ENCODE assay signal across 1 cellular context in the genomic region with DNA sequence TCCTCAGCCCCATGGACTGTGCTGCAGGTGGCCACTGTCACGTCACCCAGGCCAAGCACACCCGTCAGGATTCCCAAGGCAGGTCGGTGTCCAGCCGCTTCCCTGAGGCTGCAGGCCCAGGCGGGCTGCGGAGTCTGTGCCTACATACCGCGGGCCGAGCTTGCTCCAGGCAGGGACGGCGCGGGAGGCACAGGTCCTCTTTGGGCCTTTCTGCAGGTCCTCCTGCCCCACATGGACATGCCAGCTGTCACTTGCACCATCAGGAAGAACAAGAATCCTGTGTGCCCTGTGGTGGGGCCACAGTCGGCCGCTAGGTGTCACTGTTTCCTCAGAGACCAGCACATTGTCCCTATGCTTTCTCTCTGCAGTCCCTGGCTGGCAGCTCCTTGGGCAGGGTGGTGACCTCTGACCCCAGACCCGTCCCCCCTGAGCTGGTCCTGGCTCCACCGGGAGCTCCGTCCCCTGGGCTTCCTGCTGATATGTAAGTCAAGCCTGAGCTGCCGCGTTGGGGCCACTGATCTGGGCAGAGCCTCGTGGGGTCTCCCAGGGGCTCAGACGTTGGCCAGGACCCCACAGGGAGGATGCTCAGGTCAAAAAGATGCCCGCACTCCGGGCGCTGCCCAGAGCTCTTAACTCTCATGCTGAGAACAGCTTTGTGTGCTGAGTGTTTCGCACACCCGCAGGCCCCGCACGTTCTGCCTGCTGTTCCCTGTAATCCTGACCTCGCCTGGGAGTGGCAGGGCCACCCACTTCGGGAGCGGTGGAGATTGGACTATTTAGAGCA.
TF ChIP-seq lines count a peak whose summit lies in the region.

No MANE protein-coding gene starts in this region.

TF ChIP-seq in HepG2, 621 proteins besides CTCF, POLR2A, EP300 and RAD21 (continued from another document and continues in another):
- TF ChIP-seq, protein P1, sequence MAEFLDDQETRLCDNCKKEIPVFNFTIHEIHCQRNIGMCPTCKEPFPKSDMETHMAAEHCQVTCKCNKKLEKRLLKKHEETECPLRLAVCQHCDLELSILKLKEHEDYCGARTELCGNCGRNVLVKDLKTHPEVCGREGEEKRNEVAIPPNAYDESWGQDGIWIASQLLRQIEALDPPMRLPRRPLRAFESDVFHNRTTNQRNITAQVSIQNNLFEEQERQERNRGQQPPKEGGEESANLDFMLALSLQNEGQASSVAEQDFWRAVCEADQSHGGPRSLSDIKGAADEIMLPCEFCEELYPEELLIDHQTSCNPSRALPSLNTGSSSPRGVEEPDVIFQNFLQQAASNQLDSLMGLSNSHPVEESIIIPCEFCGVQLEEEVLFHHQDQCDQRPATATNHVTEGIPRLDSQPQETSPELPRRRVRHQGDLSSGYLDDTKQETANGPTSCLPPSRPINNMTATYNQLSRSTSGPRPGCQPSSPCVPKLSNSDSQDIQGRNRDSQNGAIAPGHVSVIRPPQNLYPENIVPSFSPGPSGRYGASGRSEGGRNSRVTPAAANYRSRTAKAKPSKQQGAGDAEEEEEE (CRISPR knock-in tag; IDR thresholded peaks at IDR 0.05; ENCODE audit: borderline replicate concordance) = no peak
- no peak for TF ChIP-seq ZBTB8A (CRISPR knock-in tag; IDR thresholded peaks at IDR 0.05; ENCODE audit: borderline replicate concordance, low read depth)
- TF ChIP-seq SETDB1 (CRISPR knock-in tag; IDR thresholded peaks at IDR 0.05; ENCODE audit: borderline replicate concordance) = no peak
- TF ChIP-seq ZBTB7B (CRISPR knock-in tag; IDR thresholded peaks at IDR 0.05) = peak; percentile 47; the same call in 1 of the 2 replicates
- peak; percentile 62 for TF ChIP-seq KAT8 (CRISPR knock-in tag; IDR thresholded peaks at IDR 0.05)
- peak; percentile 33; the same call in 1 of the 2 replicates for TF ChIP-seq ETV5 (CRISPR knock-in tag; IDR thresholded peaks at IDR 0.05; ENCODE audit: borderline replicate concordance)
- TF ChIP-seq ZNF276 (CRISPR knock-in tag; IDR thresholded peaks at IDR 0.05; ENCODE audit: low read depth) = no peak
- TF ChIP-seq ZNF17 (CRISPR knock-in tag; IDR thresholded peaks at IDR 0.05) = no peak
- no peak for TF ChIP-seq KLF15 (CRISPR knock-in tag; IDR thresholded peaks at IDR 0.05; ENCODE audit: borderline replicate concordance)
- TF ChIP-seq PPARG (CRISPR knock-in tag; conservative IDR thresholded peaks at IDR 0.05) = peak; percentile 55; the same call in 1 of the 2 replicates
- peak; percentile 76; the same call in 1 of the 2 replicates for TF ChIP-seq ZNF598 (CRISPR knock-in tag; IDR thresholded peaks at IDR 0.05; ENCODE audit: borderline replicate concordance)
- 0 out of 2 replicates have a peak, but pooled peaks have one; percentile 24 for TF ChIP-seq ZNF430 (CRISPR knock-in tag; IDR thresholded peaks at IDR 0.05)
- no peak for TF ChIP-seq KLF11 (CRISPR knock-in tag; IDR thresholded peaks at IDR 0.05)
- peak; percentile 72; the same call in 1 of the 2 replicates for TF ChIP-seq ZFP91 (CRISPR knock-in tag; IDR thresholded peaks at IDR 0.05; ENCODE audit: borderline replicate concordance)
- peak; percentile 83 for TF ChIP-seq HNRNPL (IDR thresholded peaks at IDR 0.05; ENCODE audit: low read depth, low read length)
- TF ChIP-seq EED (CRISPR knock-in tag; IDR thresholded peaks at IDR 0.05) = peak; percentile 84; the same call in 1 of the 2 replicates
- 0 out of 2 replicates have a peak, but pooled peaks have one; percentile 25 for TF ChIP-seq KDM5B (CRISPR knock-in tag; IDR thresholded peaks at IDR 0.05; ENCODE audit: borderline replicate concordance)
- peak; percentile 46; the same call in 1 of the 2 replicates for TF ChIP-seq SIN3B (IDR thresholded peaks at IDR 0.05; ENCODE audit: low read length)
- TF ChIP-seq ATF6 (CRISPR knock-in tag; conservative IDR thresholded peaks at IDR 0.05) = no peak
- TF ChIP-seq KDM3A (CRISPR knock-in tag; IDR thresholded peaks at IDR 0.05; ENCODE audit: low read depth) = peak; percentile 88; the same call in 1 of the 2 replicates
- TF ChIP-seq BCL6 (CRISPR knock-in tag; IDR thresholded peaks at IDR 0.05) = peak; percentile 44; the same call in 1 of the 2 replicates
- no peak for TF ChIP-seq ZFP36 (IDR thresholded peaks at IDR 0.05; ENCODE audit: borderline replicate concordance, low read depth, low read length, partially characterized antibody)
- TF ChIP-seq ETV6 (CRISPR knock-in tag; conservative IDR thresholded peaks at IDR 0.05) = 0 out of 2 replicates have a peak, but pooled peaks have one; percentile 62
- no peak for TF ChIP-seq ZEB1 (IDR thresholded peaks at IDR 0.05; ENCODE audit: insufficient replicate concordance, low read depth)
- peak; percentile 64 for TF ChIP-seq SAP130 (CRISPR knock-in tag; IDR thresholded peaks at IDR 0.05; ENCODE audit: low read depth)
- peak; percentile 76 for TF ChIP-seq FOXC1 (CRISPR knock-in tag; IDR thresholded peaks at IDR 0.05; ENCODE audit: borderline replicate concordance)
- 0 out of 2 replicates have a peak, but pooled peaks have one; percentile 36 for TF ChIP-seq ZKSCAN8 (CRISPR knock-in tag; IDR thresholded peaks at IDR 0.05; ENCODE audit: borderline replicate concordance)
- TF ChIP-seq JARID2 (CRISPR knock-in tag; IDR thresholded peaks at IDR 0.05; ENCODE audit: insufficient replicate concordance) = no peak
- TF ChIP-seq ZNF83 (CRISPR knock-in tag; IDR thresholded peaks at IDR 0.05; ENCODE audit: borderline replicate concordance) = peak; percentile 23; the same call in 1 of the 2 replicates
- TF ChIP-seq HNF1B (CRISPR knock-in tag; IDR thresholded peaks at IDR 0.05) = peak; percentile 63; the same call in 1 of the 2 replicates
- TF ChIP-seq ZNF768 (CRISPR knock-in tag; IDR thresholded peaks at IDR 0.05) = peak; percentile 26; the same call in 1 of the 2 replicates
- no peak for TF ChIP-seq ZNF546 (CRISPR knock-in tag; conservative IDR thresholded peaks at IDR 0.05)
- TF ChIP-seq, protein P2, sequence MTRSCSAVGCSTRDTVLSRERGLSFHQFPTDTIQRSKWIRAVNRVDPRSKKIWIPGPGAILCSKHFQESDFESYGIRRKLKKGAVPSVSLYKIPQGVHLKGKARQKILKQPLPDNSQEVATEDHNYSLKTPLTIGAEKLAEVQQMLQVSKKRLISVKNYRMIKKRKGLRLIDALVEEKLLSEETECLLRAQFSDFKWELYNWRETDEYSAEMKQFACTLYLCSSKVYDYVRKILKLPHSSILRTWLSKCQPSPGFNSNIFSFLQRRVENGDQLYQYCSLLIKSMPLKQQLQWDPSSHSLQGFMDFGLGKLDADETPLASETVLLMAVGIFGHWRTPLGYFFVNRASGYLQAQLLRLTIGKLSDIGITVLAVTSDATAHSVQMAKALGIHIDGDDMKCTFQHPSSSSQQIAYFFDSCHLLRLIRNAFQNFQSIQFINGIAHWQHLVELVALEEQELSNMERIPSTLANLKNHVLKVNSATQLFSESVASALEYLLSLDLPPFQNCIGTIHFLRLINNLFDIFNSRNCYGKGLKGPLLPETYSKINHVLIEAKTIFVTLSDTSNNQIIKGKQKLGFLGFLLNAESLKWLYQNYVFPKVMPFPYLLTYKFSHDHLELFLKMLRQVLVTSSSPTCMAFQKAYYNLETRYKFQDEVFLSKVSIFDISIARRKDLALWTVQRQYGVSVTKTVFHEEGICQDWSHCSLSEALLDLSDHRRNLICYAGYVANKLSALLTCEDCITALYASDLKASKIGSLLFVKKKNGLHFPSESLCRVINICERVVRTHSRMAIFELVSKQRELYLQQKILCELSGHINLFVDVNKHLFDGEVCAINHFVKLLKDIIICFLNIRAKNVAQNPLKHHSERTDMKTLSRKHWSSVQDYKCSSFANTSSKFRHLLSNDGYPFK (CRISPR knock-in tag; IDR thresholded peaks at IDR 0.05; ENCODE audit: borderline replicate concordance) = 0 out of 2 replicates have a peak, but pooled peaks have one; percentile 47
- TF ChIP-seq ARNT (IDR thresholded peaks at IDR 0.05) = no peak
- TF ChIP-seq RELA (CRISPR knock-in tag; IDR thresholded peaks at IDR 0.05) = 0 out of 2 replicates have a peak, but pooled peaks have one; percentile 48
- TF ChIP-seq, protein P3, sequence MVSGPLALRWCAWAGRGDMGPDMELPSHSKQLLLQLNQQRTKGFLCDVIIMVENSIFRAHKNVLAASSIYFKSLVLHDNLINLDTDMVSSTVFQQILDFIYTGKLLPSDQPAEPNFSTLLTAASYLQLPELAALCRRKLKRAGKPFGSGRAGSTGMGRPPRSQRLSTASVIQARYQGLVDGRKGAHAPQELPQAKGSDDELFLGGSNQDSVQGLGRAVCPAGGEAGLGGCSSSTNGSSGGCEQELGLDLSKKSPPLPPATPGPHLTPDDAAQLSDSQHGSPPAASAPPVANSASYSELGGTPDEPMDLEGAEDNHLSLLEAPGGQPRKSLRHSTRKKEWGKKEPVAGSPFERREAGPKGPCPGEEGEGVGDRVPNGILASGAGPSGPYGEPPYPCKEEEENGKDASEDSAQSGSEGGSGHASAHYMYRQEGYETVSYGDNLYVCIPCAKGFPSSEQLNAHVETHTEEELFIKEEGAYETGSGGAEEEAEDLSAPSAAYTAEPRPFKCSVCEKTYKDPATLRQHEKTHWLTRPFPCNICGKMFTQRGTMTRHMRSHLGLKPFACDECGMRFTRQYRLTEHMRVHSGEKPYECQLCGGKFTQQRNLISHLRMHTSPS (CRISPR knock-in tag; IDR thresholded peaks at IDR 0.05; ENCODE audit: low read depth) = peak; percentile 70; the same call in 1 of the 2 replicates
- peak; percentile 23; the same call in 1 of the 2 replicates for TF ChIP-seq GPN1 (CRISPR knock-in tag; IDR thresholded peaks at IDR 0.05; ENCODE audit: borderline replicate concordance)
- TF ChIP-seq ZNF788 (CRISPR knock-in tag; IDR thresholded peaks at IDR 0.05; ENCODE audit: borderline replicate concordance) = peak; percentile 48; the same call in 1 of the 2 replicates
- TF ChIP-seq, protein P4, sequence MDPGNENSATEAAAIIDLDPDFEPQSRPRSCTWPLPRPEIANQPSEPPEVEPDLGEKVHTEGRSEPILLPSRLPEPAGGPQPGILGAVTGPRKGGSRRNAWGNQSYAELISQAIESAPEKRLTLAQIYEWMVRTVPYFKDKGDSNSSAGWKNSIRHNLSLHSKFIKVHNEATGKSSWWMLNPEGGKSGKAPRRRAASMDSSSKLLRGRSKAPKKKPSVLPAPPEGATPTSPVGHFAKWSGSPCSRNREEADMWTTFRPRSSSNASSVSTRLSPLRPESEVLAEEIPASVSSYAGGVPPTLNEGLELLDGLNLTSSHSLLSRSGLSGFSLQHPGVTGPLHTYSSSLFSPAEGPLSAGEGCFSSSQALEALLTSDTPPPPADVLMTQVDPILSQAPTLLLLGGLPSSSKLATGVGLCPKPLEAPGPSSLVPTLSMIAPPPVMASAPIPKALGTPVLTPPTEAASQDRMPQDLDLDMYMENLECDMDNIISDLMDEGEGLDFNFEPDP (CRISPR knock-in tag; conservative IDR thresholded peaks at IDR 0.05) = no peak
- TF ChIP-seq, protein P5, sequence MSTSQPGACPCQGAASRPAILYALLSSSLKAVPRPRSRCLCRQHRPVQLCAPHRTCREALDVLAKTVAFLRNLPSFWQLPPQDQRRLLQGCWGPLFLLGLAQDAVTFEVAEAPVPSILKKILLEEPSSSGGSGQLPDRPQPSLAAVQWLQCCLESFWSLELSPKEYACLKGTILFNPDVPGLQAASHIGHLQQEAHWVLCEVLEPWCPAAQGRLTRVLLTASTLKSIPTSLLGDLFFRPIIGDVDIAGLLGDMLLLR (CRISPR knock-in tag; IDR thresholded peaks at IDR 0.05) = peak; percentile 18; the same call in 1 of the 2 replicates
- no peak for TF ChIP-seq ZNF136 (CRISPR knock-in tag; IDR thresholded peaks at IDR 0.05; ENCODE audit: low read depth)
- 0 out of 2 replicates have a peak, but pooled peaks have one; percentile 64 for TF ChIP-seq ZSCAN22 (CRISPR knock-in tag; IDR thresholded peaks at IDR 0.05)
- no peak for TF ChIP-seq PRPF4 (IDR thresholded peaks at IDR 0.05; ENCODE audit: low read depth, low read length, poor library complexity, severe bottlenecking)
